26 cellular contexts compared by ENCODE assay signal in the genomic region with DNA sequence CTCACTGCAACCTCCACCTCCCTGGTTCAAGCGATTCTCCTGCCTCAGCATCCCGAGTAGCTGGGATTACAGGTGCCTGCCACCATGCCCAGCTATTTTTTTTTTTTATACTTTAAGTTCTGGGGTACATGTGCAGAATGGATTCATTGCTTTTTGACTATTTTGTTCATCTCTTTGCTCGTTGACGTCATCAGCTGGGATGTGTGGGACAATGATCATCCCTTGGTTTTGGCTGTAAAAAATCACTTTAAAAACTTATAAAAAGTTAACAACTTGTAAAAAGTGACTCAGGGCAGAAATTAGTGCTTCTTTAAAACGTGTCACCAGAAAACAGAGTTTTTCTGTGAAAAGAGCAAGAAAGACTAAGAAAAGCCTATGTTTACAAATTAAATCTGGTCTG. TPM values are rescaled to one million over a fixed set of nuclear protein-coding genes. Genes with fewer than 3 reads are reported as not detected.
"Had no signal": no experiment of that assay in that cellular context is flagged by ENCODE, and none has a peak within 500 bp of the region (broad histone marks: within the 10 kb centered on the region; RNA-seq: fewer than 3 reads in every experiment).

No MANE protein-coding gene starts in this region.

- H3K36me3 ChIP-seq: stomach, suprapubic skin, thoracic aorta, thyroid gland, tibial artery, tibial nerve, transverse colon, upper lobe of right lung, uterus, vagina had no signal

- H3K27ac ChIP-seq: stomach, suprapubic skin, testis, thoracic aorta, thyroid gland, tibial artery, tibial nerve, transverse colon, upper lobe of right lung, uterus, vagina had no signal

- H3K4me1 ChIP-seq: stomach, suprapubic skin, testis, thyroid gland, tibial artery, transverse colon, upper lobe of right lung, uterus, vagina had no signal

- H3K4me3 ChIP-seq: stomach, suprapubic skin, testis, thoracic aorta, thyroid gland, tibial artery, tibial nerve, transverse colon, upper lobe of right lung, uterus, vagina had no signal

- H3K27me3 ChIP-seq: stomach, suprapubic skin, testis, thyroid gland, tibial artery, tibial nerve, transverse colon, upper lobe of right lung, uterus, vagina had no signal

- ATAC-seq: stimulated activated effector memory CD8-positive, alpha-beta T cell treated with anti-CD3 and anti-CD28 coated beads, Interleukin-12 subunit alpha, Interleukin-12 subunit beta, amount 100 ng/mL, for 72 hours; stimulated activated memory B cell treated with anti-CD40 and anti-IgM and Interleukin-4, amounts not matched to agents 10 μg/mL and 1 μg/mL and 100 μg/mL, for 72 hours; stimulated activated naive B cell treated with anti-CD40 and anti-IgM and Interleukin-4, amounts not matched to agents 10 μg/mL and 1 μg/mL and 100 μg/mL, for 72 hours; stimulated activated naive CD8-positive, alpha-beta T cell treated with anti-CD3 and anti-CD28 coated beads, Interleukin-15, amount 100 ng/mL, for 72 hours; stimulated activated naive CD8-positive, alpha-beta T cell treated with anti-CD3 and anti-CD28 coated beads, Interleukin-15, Interleukin-2, amounts not matched to agents 100 U/mL and 50 U/mL, for 24 hours; upper lobe of right lung had no signal

- DNase-seq: stimulated activated CD4-positive, alpha-beta T cell treated with anti-CD3 and anti-CD28 coated beads, Interleukin-2, amount 100 ng/mL, for 48 hours; stimulated activated CD4-positive, alpha-beta T cell treated with anti-CD3 and anti-CD28 coated beads, Interleukin-4, amount 100 ng/mL, for 1 hour; stimulated activated CD4-positive, alpha-beta T cell treated with anti-CD3 and anti-CD28 coated beads, Interleukin-4, amount 100 ng/mL, for 24 hours; stimulated activated CD4-positive, alpha-beta T cell treated with anti-CD3 and anti-CD28 coated beads, Interleukin-4, amount 100 ng/mL, for 4 hours; stimulated activated CD8-positive, alpha-beta memory T cell treated with anti-CD3 and anti-CD28 coated beads, Interleukin-4, amount 100 ng/mL, for 48 hours; stimulated activated naive B cell treated with anti-CD40 and anti-IgM and Interleukin-4, amounts not matched to agents 10 μg/mL and 1 μg/mL and 100 μg/mL, for 72 hours; stimulated activated naive CD4-positive, alpha-beta T cell; stimulated activated naive CD4-positive, alpha-beta T cell treated with Interleukin-2 at 50 U/mL for 16 hours; stimulated activated naive CD8-positive, alpha-beta T cell treated with anti-CD3 and anti-CD28 coated beads, Interleukin-15, amount 100 ng/mL, for 72 hours; stimulated activated naive CD8-positive, alpha-beta T cell treated with anti-CD3 and anti-CD28 coated beads, Interleukin-15, Interleukin-2, amounts not matched to agents 100 U/mL and 50 U/mL, for 24 hours; stomach; substantia nigra; testis; thyroid gland; tibial artery; transverse colon; trophoblast cell; upper lobe of right lung; uterus had no signal

- FAIRE-seq: urothelium cell line had no signal

- H3K9me3 ChIP-seq: stomach, suprapubic skin, testis, thoracic aorta, thyroid gland, tibial artery, tibial nerve, transverse colon, upper lobe of right lung, uterus, vagina had no signal

RNA-seq across cellular contexts. Expression of a gene that starts 38.5 kb away (rescaled TPM):
- total RNA-seq: testis had no signal
